24 cellular contexts compared by ENCODE assay signal in genomic region chr12:96354326-96354725, GRCh38. TPM values are rescaled to one million over a fixed set of nuclear protein-coding genes. Genes with fewer than 3 reads are reported as not detected.
DNase-seq lines count a peak whose midpoint lies in the region; ATAC-seq, FAIRE-seq and TF ChIP-seq lines count a peak whose summit lies in the region.
"Had no signal": no experiment of that assay in that cellular context is flagged by ENCODE, and none has a peak within 500 bp of the region (broad histone marks: within the 10 kb centered on the region; RNA-seq: fewer than 3 reads in every experiment).

No MANE protein-coding gene starts in this region.

- 77 to 78% methylated on average over 3 of the region's 3 CpGs for WGBS in lower leg skin, 2 donors
- WGBS in body of pancreas, 2 donors: 83 to 87% methylated on average over 3 of the region's 3 CpGs

- H3K4me3 ChIP-seq in bronchial epithelial cell (ENCODE audit: low read depth, low read length) (no peak overlapping the region), lower leg skin (ENCODE audit: low read depth, poor library complexity, severe bottlenecking) (no peak overlapping the region), body of pancreas (no peak overlapping the region)
- H3K4me3 ChIP-seq: esophagus squamous epithelium, psoas muscle had no signal

- ATAC-seq in stimulated activated memory B cell treated with anti-CD40 and anti-IgM and Interleukin-4, amounts not matched to agents 10 μg/mL and 1 μg/mL and 100 μg/mL, for 72 hours: no peak
- ATAC-seq in body of pancreas: no peak
- ATAC-seq: activated CD4-positive, alpha-beta T cell treated with anti-CD3 and anti-CD28 coated beads for 36 hours; left lobe of liver; psoas muscle had no signal

- intact Hi-C loops in lower leg skin (cut with DNase I; ENCODE audit: low total_unique reads) (no loop called here), body of pancreas (cut with DNase I) (no loop called here)

- no peaks in the 10 kb centered on the region for H3K27me3 ChIP-seq in bronchial epithelial cell (ENCODE audit: control insufficient read depth, insufficient read depth, low read length)
- H3K27me3 ChIP-seq in body of pancreas: no peaks in the 10 kb centered on the region
- H3K27me3 ChIP-seq: esophagus squamous epithelium had no signal

- no peak overlapping the region for H3K27ac ChIP-seq in body of pancreas
- H3K27ac ChIP-seq: esophagus squamous epithelium, KMS-11, psoas muscle had no signal

- H3K9me3 ChIP-seq in body of pancreas: no peaks in the 10 kb centered on the region
- H3K9me3 ChIP-seq: Caco-2, esophagus squamous epithelium, psoas muscle had no signal

- peak; percentile 23 for DNase-seq in HCEC 1CT
- DNase-seq in bronchial epithelial cell (ENCODE audit: low read depth): peak; percentile 18
- DNase-seq in iris pigment epithelial cell (ENCODE audit: low read depth): peak; percentile 48
- DNase-seq in lower leg skin (ENCODE audit: low spot score in 2 of 2): no peak
- no peak for DNase-seq in body of pancreas
- no peak for DNase-seq in activated CD8-positive, alpha-beta memory T cell treated with anti-CD3 and anti-CD28 coated beads, Interleukin-2, amount 50 U/mL, for 4 hours
- DNase-seq: activated CD4-positive, alpha-beta T cell treated with anti-CD3 and anti-CD28 coated beads for 36 hours; AML-193; Caco-2; DMS79 treated with DMSO at 0.1 percent for 48 hours; effector CD8-positive, alpha-beta T cell; esophagus squamous epithelium; head of caudate nucleus; MV-4-11; NCI-H1694; NCI-H774; psoas muscle; small intestine; stimulated activated CD4-positive, alpha-beta T cell treated with anti-CD3 and anti-CD28 coated beads, Interleukin-2, amount 100 ng/mL, for 24 hours; stimulated activated naive CD4-positive, alpha-beta T cell treated with Interleukin-2 at 50 U/mL for 16 hours had no signal

- H3K4me3 Mint-ChIP-seq in stimulated activated memory B cell treated with anti-CD40 and anti-IgM and Interleukin-4, amounts not matched to agents 10 μg/mL and 1 μg/mL and 100 μg/mL, for 72 hours: no peak overlapping the region
- H3K4me3 Mint-ChIP-seq: activated CD4-positive, alpha-beta T cell treated with anti-CD3 and anti-CD28 coated beads for 36 hours; activated naive CD4-positive, alpha-beta T cell treated with anti-CD3 and anti-CD28 coated beads, Interleukin-2, amount 50 U/mL, for 24 hours had no signal

- H3K36me3 ChIP-seq in bronchial epithelial cell (ENCODE audit: control insufficient read depth, insufficient read depth, low read length) (no peaks in the 10 kb centered on the region), body of pancreas (replicated peaks in 1 of 2; ENCODE audit: insufficient read depth in 1 of 2, low read depth in 2 of 2) (no peaks in the 10 kb centered on the region)
- H3K36me3 ChIP-seq: esophagus squamous epithelium had no signal

- TF ChIP-seq POLR2A in lower leg skin (IDR thresholded peaks at IDR 0.05) (no peak), body of pancreas (IDR thresholded peaks at IDR 0.05) (no peak)

- peaks cover 18% of the 10 kb centered on the region for H3K4me1 ChIP-seq in body of pancreas

- no peak for FAIRE-seq in bronchial epithelial cell (lab: Jason Lieb, UNC)
- FAIRE-seq: small intestine had no signal

- TF ChIP-seq CTCF in bronchial epithelial cell (IDR thresholded peaks at IDR 0.05; ENCODE audit: insufficient read depth, low read length, severe bottlenecking): no peak
- no peak for TF ChIP-seq CTCF in lower leg skin (IDR thresholded peaks at IDR 0.05)
- TF ChIP-seq CTCF in body of pancreas (IDR thresholded peaks at IDR 0.05): no peak

- peaks cover 53% of the 10 kb centered on the region for H3K4me1 Mint-ChIP-seq in stimulated activated memory B cell treated with anti-CD40 and anti-IgM and Interleukin-4, amounts not matched to agents 10 μg/mL and 1 μg/mL and 100 μg/mL, for 72 hours

- H3K9me3 Mint-ChIP-seq in stimulated activated memory B cell treated with anti-CD40 and anti-IgM and Interleukin-4, amounts not matched to agents 10 μg/mL and 1 μg/mL and 100 μg/mL, for 72 hours: no peaks in the 10 kb centered on the region
- H3K9me3 Mint-ChIP-seq: activated naive CD4-positive, alpha-beta T cell treated with anti-CD3 and anti-CD28 coated beads, Interleukin-2, amount 50 U/mL, for 24 hours had no signal

- peak overlapping the region; percentile 5 for H3K27ac Mint-ChIP-seq in stimulated activated memory B cell treated with anti-CD40 and anti-IgM and Interleukin-4, amounts not matched to agents 10 μg/mL and 1 μg/mL and 100 μg/mL, for 72 hours
- H3K27ac Mint-ChIP-seq: activated CD4-positive, alpha-beta T cell treated with anti-CD3 and anti-CD28 coated beads for 36 hours; activated naive CD4-positive, alpha-beta T cell treated with anti-CD3 and anti-CD28 coated beads, Interleukin-2, amount 50 U/mL, for 24 hours had no signal

- no peaks in the 10 kb centered on the region for H3K27me3 Mint-ChIP-seq in stimulated activated memory B cell treated with anti-CD40 and anti-IgM and Interleukin-4, amounts not matched to agents 10 μg/mL and 1 μg/mL and 100 μg/mL, for 72 hours
- H3K27me3 Mint-ChIP-seq: activated CD4-positive, alpha-beta T cell treated with anti-CD3 and anti-CD28 coated beads for 36 hours; activated naive CD4-positive, alpha-beta T cell treated with anti-CD3 and anti-CD28 coated beads, Interleukin-2, amount 50 U/mL, for 24 hours had no signal

- H3K36me3 Mint-ChIP-seq in stimulated activated memory B cell treated with anti-CD40 and anti-IgM and Interleukin-4, amounts not matched to agents 10 μg/mL and 1 μg/mL and 100 μg/mL, for 72 hours: no peaks in the 10 kb centered on the region

RNA-seq across cellular contexts. Expression of gene CDK17, which starts 45.9 kb away (rescaled TPM):
- 28.3 and 34.5 TPM in 2 replicates for total RNA-seq in bronchial epithelial cell
- 10 to 100 TPM; 27.3 to 41.9 (median 30.8) TPM for total RNA-seq in lower leg skin
- total RNA-seq in body of pancreas: 10 to 100 TPM; 17.5 to 29.8 TPM

Comparison
In these comparisons a context has a peak if more than half of its experiments do, and no peak if none do; other contexts are left out.
1. DNase-seq: peak in HCEC 1CT (single experiment), bronchial epithelial cell (single experiment) and iris pigment epithelial cell (single experiment); none in lower leg skin (0 of 2), body of pancreas (0 of 4) and activated CD8-positive, alpha-beta memory T cell treated with anti-CD3 and anti-CD28 coated beads, Interleukin-2, amount 50 U/mL, for 4 hours (single experiment).